Comparison of ENCODE assay signal across 1 cellular context in the genomic region with DNA sequence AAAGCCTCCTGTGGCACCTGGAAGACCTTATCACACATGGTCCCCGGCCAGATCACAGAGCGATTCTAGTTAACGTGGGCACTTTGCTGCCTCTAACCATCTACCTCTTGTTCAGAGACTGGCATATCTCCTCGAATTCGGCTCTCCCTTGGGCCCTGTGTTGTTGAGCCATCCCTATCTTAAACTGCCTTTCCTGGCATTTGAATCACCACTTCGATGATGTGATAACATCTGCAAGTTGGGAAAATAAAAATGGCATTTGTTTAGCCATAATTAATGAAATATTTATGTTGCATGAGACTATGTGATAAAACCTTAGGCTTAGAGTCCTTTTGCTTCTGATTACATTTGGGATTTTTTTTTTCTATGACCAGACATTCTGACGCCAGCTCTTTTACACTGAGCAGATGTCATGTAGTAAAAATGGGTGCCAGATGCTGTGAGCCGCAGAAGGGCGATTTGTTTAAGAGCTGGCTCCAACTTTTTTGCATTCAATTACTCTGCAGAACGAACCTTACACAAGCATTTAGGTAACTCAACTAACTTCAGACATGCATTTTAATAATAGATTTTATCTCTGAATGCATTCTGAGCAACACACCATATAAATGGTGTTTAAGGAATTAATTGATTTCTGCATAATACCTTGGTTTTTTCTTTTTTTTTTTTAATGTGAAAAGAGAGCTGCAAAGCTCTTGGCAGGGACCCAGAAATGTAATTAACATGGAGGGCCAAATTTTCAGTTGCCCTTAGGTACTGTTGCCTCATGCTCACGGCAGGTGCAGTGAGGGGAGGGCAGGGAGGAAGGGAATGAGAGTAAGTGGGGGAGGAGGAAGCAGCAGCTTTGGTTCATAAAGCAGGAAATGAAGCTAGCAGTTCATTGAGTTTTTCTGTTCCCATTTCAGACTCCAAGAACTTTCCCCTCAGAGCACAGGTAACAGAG.
TF ChIP-seq lines count a peak whose summit lies in the region.

No MANE protein-coding gene starts in this region.

TF ChIP-seq in HepG2, 621 proteins besides CTCF, POLR2A, EP300 and RAD21:
- TF ChIP-seq, protein P1, sequence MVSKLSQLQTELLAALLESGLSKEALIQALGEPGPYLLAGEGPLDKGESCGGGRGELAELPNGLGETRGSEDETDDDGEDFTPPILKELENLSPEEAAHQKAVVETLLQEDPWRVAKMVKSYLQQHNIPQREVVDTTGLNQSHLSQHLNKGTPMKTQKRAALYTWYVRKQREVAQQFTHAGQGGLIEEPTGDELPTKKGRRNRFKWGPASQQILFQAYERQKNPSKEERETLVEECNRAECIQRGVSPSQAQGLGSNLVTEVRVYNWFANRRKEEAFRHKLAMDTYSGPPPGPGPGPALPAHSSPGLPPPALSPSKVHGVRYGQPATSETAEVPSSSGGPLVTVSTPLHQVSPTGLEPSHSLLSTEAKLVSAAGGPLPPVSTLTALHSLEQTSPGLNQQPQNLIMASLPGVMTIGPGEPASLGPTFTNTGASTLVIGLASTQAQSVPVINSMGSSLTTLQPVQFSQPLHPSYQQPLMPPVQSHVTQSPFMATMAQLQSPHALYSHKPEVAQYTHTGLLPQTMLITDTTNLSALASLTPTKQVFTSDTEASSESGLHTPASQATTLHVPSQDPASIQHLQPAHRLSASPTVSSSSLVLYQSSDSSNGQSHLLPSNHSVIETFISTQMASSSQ (IDR thresholded peaks at IDR 0.05; ENCODE audit: low read depth) = no peak
- TF ChIP-seq, protein P1 (CRISPR knock-in tag; IDR thresholded peaks at IDR 0.05; ENCODE audit: borderline replicate concordance) = no peak
- TF ChIP-seq ZNF383 (CRISPR knock-in tag; IDR thresholded peaks at IDR 0.05; ENCODE audit: borderline replicate concordance) (no peak), ERF (CRISPR knock-in tag; IDR thresholded peaks at IDR 0.05) (no peak), ZNF17 (CRISPR knock-in tag; IDR thresholded peaks at IDR 0.05) (no peak), ZNF709 (CRISPR knock-in tag; IDR thresholded peaks at IDR 0.05) (no peak), NFKB2 (CRISPR knock-in tag; IDR thresholded peaks at IDR 0.05; ENCODE audit: borderline replicate concordance) (no peak), KDM4B (CRISPR knock-in tag; IDR thresholded peaks at IDR 0.05) (no peak), ZFP82 (CRISPR knock-in tag; IDR thresholded peaks at IDR 0.05; ENCODE audit: borderline replicate concordance) (no peak), ZNF138 (CRISPR knock-in tag; IDR thresholded peaks at IDR 0.05; ENCODE audit: low read depth) (no peak)
- TF ChIP-seq, protein P2, sequence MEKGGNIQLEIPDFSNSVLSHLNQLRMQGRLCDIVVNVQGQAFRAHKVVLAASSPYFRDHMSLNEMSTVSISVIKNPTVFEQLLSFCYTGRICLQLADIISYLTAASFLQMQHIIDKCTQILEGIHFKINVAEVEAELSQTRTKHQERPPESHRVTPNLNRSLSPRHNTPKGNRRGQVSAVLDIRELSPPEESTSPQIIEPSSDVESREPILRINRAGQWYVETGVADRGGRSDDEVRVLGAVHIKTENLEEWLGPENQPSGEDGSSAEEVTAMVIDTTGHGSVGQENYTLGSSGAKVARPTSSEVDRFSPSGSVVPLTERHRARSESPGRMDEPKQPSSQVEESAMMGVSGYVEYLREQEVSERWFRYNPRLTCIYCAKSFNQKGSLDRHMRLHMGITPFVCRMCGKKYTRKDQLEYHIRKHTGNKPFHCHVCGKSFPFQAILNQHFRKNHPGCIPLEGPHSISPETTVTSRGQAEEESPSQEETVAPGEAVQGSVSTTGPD (CRISPR knock-in tag; IDR thresholded peaks at IDR 0.05) = no peak
- TF ChIP-seq, protein P3, sequence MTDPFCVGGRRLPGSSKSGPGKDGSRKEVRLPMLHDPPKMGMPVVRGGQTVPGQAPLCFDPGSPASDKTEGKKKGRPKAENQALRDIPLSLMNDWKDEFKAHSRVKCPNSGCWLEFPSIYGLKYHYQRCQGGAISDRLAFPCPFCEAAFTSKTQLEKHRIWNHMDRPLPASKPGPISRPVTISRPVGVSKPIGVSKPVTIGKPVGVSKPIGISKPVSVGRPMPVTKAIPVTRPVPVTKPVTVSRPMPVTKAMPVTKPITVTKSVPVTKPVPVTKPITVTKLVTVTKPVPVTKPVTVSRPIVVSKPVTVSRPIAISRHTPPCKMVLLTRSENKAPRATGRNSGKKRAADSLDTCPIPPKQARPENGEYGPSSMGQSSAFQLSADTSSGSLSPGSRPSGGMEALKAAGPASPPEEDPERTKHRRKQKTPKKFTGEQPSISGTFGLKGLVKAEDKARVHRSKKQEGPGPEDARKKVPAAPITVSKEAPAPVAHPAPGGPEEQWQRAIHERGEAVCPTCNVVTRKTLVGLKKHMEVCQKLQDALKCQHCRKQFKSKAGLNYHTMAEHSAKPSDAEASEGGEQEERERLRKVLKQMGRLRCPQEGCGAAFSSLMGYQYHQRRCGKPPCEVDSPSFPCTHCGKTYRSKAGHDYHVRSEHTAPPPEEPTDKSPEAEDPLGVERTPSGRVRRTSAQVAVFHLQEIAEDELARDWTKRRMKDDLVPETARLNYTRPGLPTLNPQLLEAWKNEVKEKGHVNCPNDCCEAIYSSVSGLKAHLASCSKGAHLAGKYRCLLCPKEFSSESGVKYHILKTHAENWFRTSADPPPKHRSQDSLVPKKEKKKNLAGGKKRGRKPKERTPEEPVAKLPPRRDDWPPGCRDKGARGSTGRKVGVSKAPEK (CRISPR knock-in tag; IDR thresholded peaks at IDR 0.05; ENCODE audit: borderline replicate concordance) = no peak
TF ChIP-seq in HepG2: peak in this region for 0.
